Comparison of ENCODE assay signal across 32 cellular contexts in genomic region chr19:4656102-4656501, GRCh38.
"Had no signal": no experiment of that assay in that cellular context is flagged by ENCODE, and none has a peak within 500 bp of the region (broad histone marks: within the 10 kb centered on the region; RNA-seq: fewer than 3 reads in every experiment).

No MANE protein-coding gene starts in this region.

- FAIRE-seq: RCC 7860 had no signal

- ATAC-seq: activated CD8-positive, alpha-beta memory T cell treated with anti-CD3 and anti-CD28 coated beads, Interleukin-2, amount 10 ng/mL, durations not matched to agents 7 days and 5 days; PC-3 had no signal

- H3K27me3 ChIP-seq: ascending aorta, cardiac muscle cell, SJCRH30 had no signal

- H3K27ac ChIP-seq: ascending aorta, cardiac muscle cell, SJCRH30, SK-N-MC had no signal

- H3K4me3 ChIP-seq: ascending aorta, cardiac muscle cell, SJCRH30, SK-N-MC had no signal

- H3K9me3 ChIP-seq: SJCRH30 had no signal

- H3K4me1 ChIP-seq: ascending aorta, SJCRH30 had no signal

- DNase-seq: activated B cell treated with CpG ODN at 0.5 μM for 24 hours; activated CD4-positive, alpha-beta memory T cell treated with anti-CD3 and anti-CD28 coated beads for 36 hours; activated CD4-positive, alpha-beta T cell treated with anti-CD3 and anti-CD28 coated beads for 4 hours; activated CD4-positive, alpha-beta T cell treated with anti-CD3 and anti-CD28 coated beads, Interleukin-2, amount 50 U/mL, for 1 hour; activated CD4-positive, CD25-positive, alpha-beta regulatory T cell treated with anti-CD3 and anti-CD28 coated beads, Interleukin-2, amount 50 U/mL, for 72 hours; activated CD8-positive, alpha-beta memory T cell treated with anti-CD3 and anti-CD28 coated beads for 24 hours; activated CD8-positive, alpha-beta memory T cell treated with anti-CD3 and anti-CD28 coated beads, Interleukin-2, amount 10 ng/mL, durations not matched to agents 7 days and 5 days; activated CD8-positive, alpha-beta memory T cell treated with anti-CD3 and anti-CD28 coated beads, Interleukin-2, amount 50 U/mL, for 48 hours; activated effector memory CD4-positive, alpha-beta T cell treated with Interleukin-2 at 50 U/mL for 16 hours; activated naive CD4-positive, alpha-beta T cell treated with Interleukin-2 at 50 U/mL for 16 hours; activated naive CD8-positive, alpha-beta T cell treated with anti-CD3 and anti-CD28 coated beads, Interleukin-2, amount 10 ng/mL, durations not matched to agents 7 days and 5 days; activated T-cell treated with anti-CD3 and anti-CD28 coated beads, Interleukin-2, amount 50 U/mL, for 48 hours; amygdala; NCI-H1092 treated with DMSO at 0.1 percent for 48 hours; NCI-H1417; NCI-H146; NCI-H187; NCI-H2029 treated with DMSO at 0.1 percent for 48 hours; NCI-H2107; NCI-H2171; NCI-H510A; NCI-H526; NCI-H748 treated with DMSO at 0.1 percent for 48 hours; NK-92 treated with Interleukin-12 subunit alpha and Interleukin-12 subunit beta, amount 100 ng/mL, for 24 hours; PC-3; SHP77; SJCRH30; T1000 had no signal
